1 cellular context compared by ENCODE assay signal in the genomic region with DNA sequence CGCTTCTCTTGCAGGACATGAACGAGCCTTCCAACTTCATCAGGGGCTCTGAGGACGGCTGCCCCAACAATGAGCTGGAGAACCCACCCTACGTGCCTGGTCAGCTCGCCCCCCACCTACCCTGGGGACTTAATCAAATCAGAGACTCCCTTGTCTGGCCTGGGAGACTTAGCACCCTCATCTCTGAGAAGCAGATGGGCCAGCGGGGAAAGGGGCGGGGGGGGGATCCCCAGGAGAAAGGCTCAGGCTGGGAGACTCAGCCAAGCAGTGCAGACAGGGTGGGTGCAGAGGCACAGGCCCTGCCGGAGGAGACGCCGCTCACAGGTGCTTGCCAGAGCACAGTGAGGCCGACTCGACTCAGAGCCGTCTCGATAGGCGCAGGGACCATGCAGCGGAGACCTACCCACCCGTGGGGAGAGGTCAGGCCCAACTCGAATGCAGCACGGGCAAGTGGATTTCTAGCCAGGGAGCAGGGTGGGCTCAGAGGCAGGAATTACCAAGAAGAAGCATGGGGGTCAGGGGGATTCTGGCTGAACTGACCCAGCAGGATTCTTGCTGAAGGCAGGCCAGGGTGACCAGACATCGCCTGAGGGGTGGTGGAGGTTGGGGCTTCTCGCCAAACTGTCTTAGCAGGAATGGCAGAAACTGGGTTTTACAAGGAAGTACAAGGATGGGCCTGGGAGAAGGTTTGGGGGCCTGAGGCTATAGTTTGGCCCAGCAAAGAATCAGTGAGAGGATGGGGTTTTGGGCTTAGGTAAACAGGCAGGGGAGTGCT.
TF ChIP-seq lines count a peak whose summit lies in the region.

No MANE protein-coding gene starts in this region.

TF ChIP-seq in H1, 55 proteins besides CTCF, POLR2A, EP300 and RAD21:
- TF ChIP-seq BACH1 (IDR thresholded peaks at IDR 0.05; ENCODE audit: low read length), result no peak
- no peak for TF ChIP-seq CBX5 (IDR thresholded peaks at IDR 0.05; ENCODE audit: low read depth, low read length)
- no peak for TF ChIP-seq EGR1 (IDR thresholded peaks at IDR 0.05; ENCODE audit: borderline replicate concordance, low read depth, low read length)
- TF ChIP-seq TEAD4 (IDR thresholded peaks at IDR 0.05; ENCODE audit: low read depth, low read length), result no peak
- no peak for TF ChIP-seq RNF2 (IDR thresholded peaks at IDR 0.05; ENCODE audit: borderline replicate concordance, low read depth, low read length, missing control alignments, poor library complexity, severe bottlenecking)
- no peak for TF ChIP-seq E2F6 (IDR thresholded peaks at IDR 0.05)
- no peak for TF ChIP-seq TBP (IDR thresholded peaks at IDR 0.05; ENCODE audit: low read depth, low read length)
- TF ChIP-seq JUND (IDR thresholded peaks at IDR 0.05; ENCODE audit: low read length), result no peak
- no peak for TF ChIP-seq POU5F1 (IDR thresholded peaks at IDR 0.05; ENCODE audit: low read depth, low read length)
